ENCODE assay signal across 2 cellular contexts in the genomic region with DNA sequence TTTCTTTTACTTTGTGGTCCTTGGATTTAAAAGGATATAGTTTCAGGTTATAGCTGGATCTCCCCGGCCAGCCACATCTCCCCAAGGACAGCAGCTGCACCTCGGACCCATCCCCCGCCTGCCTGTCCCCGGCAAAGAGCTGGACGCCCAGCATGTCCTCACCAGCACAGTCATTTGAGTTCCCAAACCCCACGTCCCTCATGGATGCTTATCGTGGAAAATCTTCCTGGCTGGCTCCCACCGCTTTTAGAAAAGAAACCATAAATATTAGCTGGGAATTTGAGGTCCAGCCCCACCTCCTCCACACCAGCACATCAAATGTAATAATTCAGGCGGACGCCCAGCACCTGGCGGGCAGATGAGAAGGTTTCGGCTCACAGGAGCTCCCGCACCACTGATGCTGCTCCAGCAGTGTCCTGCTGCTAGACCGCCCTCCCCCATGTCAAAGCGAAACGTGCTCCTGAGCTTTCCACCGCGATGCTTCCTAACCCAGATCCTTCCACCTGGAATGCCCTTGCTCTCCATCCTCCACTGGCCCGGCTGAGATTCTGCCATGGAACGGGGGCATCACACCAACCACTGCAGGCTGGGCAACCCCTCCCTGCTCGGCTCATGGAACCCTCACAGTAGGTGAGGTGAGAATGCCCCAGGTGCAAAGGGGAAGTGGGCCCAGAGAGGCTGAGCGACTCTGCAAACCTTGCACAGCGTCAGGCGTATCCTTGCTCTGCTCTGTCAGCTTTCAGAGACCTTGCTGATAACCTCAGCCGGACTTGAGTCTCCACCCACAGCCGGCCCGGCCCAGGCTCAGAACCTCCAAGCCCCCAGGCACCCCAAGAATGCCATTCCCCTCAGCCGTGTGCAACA.
A peak's percentile ranks its signal among the peaks of the same experiment; 100 is the strongest.
TF ChIP-seq lines count a peak whose summit lies in the region.

No MANE protein-coding gene starts in this region.

TF ChIP-seq in GM23338, 12 proteins besides CTCF, POLR2A, EP300 and RAD21:
- no peak for TF ChIP-seq POLR2AphosphoS5 (IDR thresholded peaks at IDR 0.05; ENCODE audit: low read depth)
- TF ChIP-seq, protein P1, sequence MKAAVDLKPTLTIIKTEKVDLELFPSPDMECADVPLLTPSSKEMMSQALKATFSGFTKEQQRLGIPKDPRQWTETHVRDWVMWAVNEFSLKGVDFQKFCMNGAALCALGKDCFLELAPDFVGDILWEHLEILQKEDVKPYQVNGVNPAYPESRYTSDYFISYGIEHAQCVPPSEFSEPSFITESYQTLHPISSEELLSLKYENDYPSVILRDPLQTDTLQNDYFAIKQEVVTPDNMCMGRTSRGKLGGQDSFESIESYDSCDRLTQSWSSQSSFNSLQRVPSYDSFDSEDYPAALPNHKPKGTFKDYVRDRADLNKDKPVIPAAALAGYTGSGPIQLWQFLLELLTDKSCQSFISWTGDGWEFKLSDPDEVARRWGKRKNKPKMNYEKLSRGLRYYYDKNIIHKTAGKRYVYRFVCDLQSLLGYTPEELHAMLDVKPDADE (IDR thresholded peaks at IDR 0.05), result no peak
- no peak for TF ChIP-seq CREB1 (CRISPR knock-in tag; IDR thresholded peaks at IDR 0.05; ENCODE audit: low read depth)

TF ChIP-seq in K562, 482 proteins besides CTCF, POLR2A, EP300 and RAD21:
- TF ChIP-seq ZFP36 (IDR thresholded peaks at IDR 0.05; ENCODE audit: low read depth, low read length, partially characterized antibody) (peak; percentile 50), XRCC5 (IDR thresholded peaks at IDR 0.05; ENCODE audit: low read depth, low read length) (no peak), ATF1 (CRISPR knock-in tag; IDR thresholded peaks at IDR 0.05) (no peak), ATF1 (tag; IDR thresholded peaks at IDR 0.05) (no peak), BMI1 (IDR thresholded peaks at IDR 0.05; ENCODE audit: low read length) (no peak), PTRF (tag; IDR thresholded peaks at IDR 0.05) (no peak)
